Comparison of ENCODE assay signal across 8 cellular contexts in the genomic region with DNA sequence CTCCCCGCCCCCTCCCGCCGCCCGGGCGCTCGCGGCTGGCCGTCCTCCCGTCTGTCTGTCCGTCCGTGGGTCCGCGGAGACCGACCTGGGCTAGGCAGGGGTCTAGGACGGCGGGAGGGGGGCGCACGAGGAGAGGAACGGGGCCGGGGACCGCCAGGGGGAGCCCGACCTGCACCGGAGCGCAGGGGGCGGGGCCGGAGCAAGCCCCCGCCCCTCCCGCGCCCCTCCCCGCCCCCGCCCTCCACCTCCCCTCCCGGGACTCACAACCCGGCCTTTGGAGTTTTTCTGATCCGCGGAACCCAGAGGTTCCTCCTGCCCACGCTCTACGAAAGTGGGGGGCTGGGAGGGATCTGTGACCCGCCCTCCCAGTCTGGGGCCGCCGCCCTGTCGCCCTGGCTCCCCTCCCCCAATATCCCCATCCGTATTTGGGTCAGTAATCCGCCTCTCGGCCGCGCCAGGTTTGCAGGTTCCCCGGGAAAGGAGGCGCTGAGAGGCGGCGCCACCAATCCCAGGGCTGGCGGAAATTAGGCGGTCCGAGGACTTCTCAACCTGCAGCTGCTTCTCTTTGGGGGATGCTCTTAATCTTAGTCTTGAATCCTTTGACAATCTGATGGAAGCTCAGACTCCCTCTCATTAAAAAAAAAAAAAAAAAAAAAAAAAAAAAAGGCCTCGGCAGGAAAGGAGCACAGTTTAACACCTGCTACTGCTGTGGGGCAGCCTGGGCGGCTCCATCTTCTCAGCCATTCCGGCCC. TPM values are rescaled to one million over a fixed set of nuclear protein-coding genes. Genes with fewer than 3 reads are reported as not detected.
DNase-seq lines count a peak whose midpoint lies in the region; ATAC-seq and TF ChIP-seq lines count a peak whose summit lies in the region.

No MANE protein-coding gene starts in this region.

- peak overlapping the region; percentile 77 for H3K27ac ChIP-seq in VCaP

- no peaks in the 10 kb centered on the region for H3K9me3 Mint-ChIP-seq in immature natural killer cell

- ATAC-seq in HG02884 (IDR thresholded peaks at IDR 0.05; ENCODE audit: unreplicated experiment) (peak; percentile 54), GM18519 (IDR thresholded peaks at IDR 0.05; ENCODE audit: low FRiP score, unreplicated experiment) (no peak)

- peaks cover 5 to 9% of the 10 kb centered on the region in 2 donors for H3K4me1 Mint-ChIP-seq in immature natural killer cell

- H3K27ac Mint-ChIP-seq in immature natural killer cell, result no peak overlapping the region

- DNase-seq in NCI-H1930 (lab: John Stamatoyannopoulos, UW), result peak; percentile 85 to 86
- peak; percentile 59 to 92 for DNase-seq in T47D (ENCODE audit: low read depth in 1 of 2, low spot score in 1 of 2)
- peak; percentile 69 to 79 (median 76) for DNase-seq in immature natural killer cell
- peak; percentile 31 to 69 (median 66) for DNase-seq in stimulated activated CD4-positive, alpha-beta T cell treated with anti-CD3 and anti-CD28 coated beads, Interleukin-12 subunit alpha, Interleukin-12 subunit beta, amount 100 ng/mL, for 48 hours (ENCODE audit: low read depth in 2 of 3, low spot score in 1 of 3)

- TF ChIP-seq CTCF in GM12872 (IDR thresholded peaks at IDR 0.05; ENCODE audit: insufficient read depth, low read depth, low read length) (peak; percentile 59; the same call in 2 of the 3 replicates), VCaP (conservative IDR thresholded peaks at IDR 0.05) (peak; percentile 91)

- in situ Hi-C loops in T47D (cut with HindIII; ENCODE audit: low pct_unique_long_range_greater_than_20kb, low sequenced_read_pairs), result no loop called here

- peak overlapping the region; percentile 71 to 86 (median 83) for H3K4me3 Mint-ChIP-seq in immature natural killer cell

- H3K27me3 Mint-ChIP-seq in immature natural killer cell (ENCODE audit: low read depth in 3 of 3), result peaks cover 0 to 3% (median 0%) of the 10 kb centered on the region in 3 donors

- H3K36me3 Mint-ChIP-seq in immature natural killer cell, result no peaks in the 10 kb centered on the region

RNA-seq across cellular contexts. Expression of a gene that starts 0.9 kb away (rescaled TPM):
- not detected for polyA plus RNA-seq in immature natural killer cell

RNA-seq across cellular contexts. Expression of a gene that starts 37.8 kb away (rescaled TPM):
- under 1 TPM in 2 of 3 donors, not detected in 1; 0.24 to 0.49 TPM for polyA plus RNA-seq in immature natural killer cell
